In genomic region chr3:61996351-61996750, GRCh38 we compare ENCODE assay signal across 15 cellular contexts.
A peak's percentile ranks its signal among the peaks of the same experiment; 100 is the strongest.
DNase-seq lines count a peak whose midpoint lies in the region; ATAC-seq, FAIRE-seq and TF ChIP-seq lines count a peak whose summit lies in the region.
"Had no signal": no experiment of that assay in that cellular context is flagged by ENCODE, and none has a peak within 500 bp of the region (broad histone marks: within the 10 kb centered on the region; RNA-seq: fewer than 3 reads in every experiment).

No MANE protein-coding gene starts in this region.

- DNase-seq in cardiac muscle cell (ENCODE audit: low read depth in 1 of 2, low spot score in 1 of 2) (no peak), right cardiac atrium (no peak), NCI-H69 (lab: John Stamatoyannopoulos, UW) (peak; percentile 55), epithelial cell of esophagus (ENCODE audit: low read depth) (peak; percentile 43), CD1c-positive myeloid dendritic cell (ENCODE audit: extremely low spot score) (no peak), GM12891 (ENCODE audit: insufficient read length, low spot score) (no peak)
- DNase-seq in CD8-positive, alpha-beta T cell, result no peak
- DNase-seq: DMS 273 treated with DMSO at 0.1 percent for 48 hours, NCI-H1105, NCI-H1694 treated with DMSO at 0.1 percent for 48 hours, NCI-H774, PC-9 had no signal

- H3K9me3 Mint-ChIP-seq in CD8-positive, alpha-beta T cell, result no peaks in the 10 kb centered on the region

- H3K4me1 ChIP-seq in cardiac muscle cell (ENCODE audit: low read depth), result peaks cover 30% of the 10 kb centered on the region
- peaks cover 4% of the 10 kb centered on the region for H3K4me1 ChIP-seq in right cardiac atrium (ENCODE audit: control insufficient read depth, insufficient read depth, low read length)
- no peaks in the 10 kb centered on the region for H3K4me1 ChIP-seq in urinary bladder (ENCODE audit: insufficient read depth)
- H3K4me1 ChIP-seq in CD8-positive, alpha-beta T cell (ENCODE audit: insufficient read depth, low read length), result no peaks in the 10 kb centered on the region
- H3K4me1 ChIP-seq: BLaER1 had no signal

- no peaks in the 10 kb centered on the region for H3K27me3 Mint-ChIP-seq in CD8-positive, alpha-beta T cell (ENCODE audit: low read depth)

- H3K4me3 Mint-ChIP-seq in CD8-positive, alpha-beta T cell, result no peak overlapping the region

- intact Hi-C loops in right cardiac atrium (cut with DNase I), result no loop called here
- intact Hi-C loops in CD8-positive, alpha-beta T cell (cut with DNase I, micrococcal nuclease), result no loop called here

- no peaks in the 10 kb centered on the region for H3K36me3 Mint-ChIP-seq in CD8-positive, alpha-beta T cell

- TF ChIP-seq CTCF in cardiac muscle cell (IDR thresholded peaks at IDR 0.05; ENCODE audit: low read depth, low read length), result no peak
- no peak for TF ChIP-seq CTCF in epithelial cell of esophagus (IDR thresholded peaks at IDR 0.05; ENCODE audit: insufficient read depth, low read depth, low read length, missing control alignments)
- TF ChIP-seq CTCF in CD8-positive, alpha-beta T cell (IDR thresholded peaks at IDR 0.05), result no peak

- H3K27ac ChIP-seq in cardiac muscle cell (peak overlapping the region; percentile 31), right cardiac atrium (ENCODE audit: low read length) (no peak overlapping the region), urinary bladder (ENCODE audit: low read depth) (peak overlapping the region; percentile 1)
- H3K27ac ChIP-seq in CD8-positive, alpha-beta T cell (ENCODE audit: low read depth, low read length), result no peak overlapping the region
- H3K27ac ChIP-seq: BLaER1, PC-9 had no signal

- H3K36me3 ChIP-seq in cardiac muscle cell (no peaks in the 10 kb centered on the region), urinary bladder (ENCODE audit: insufficient read depth) (no peaks in the 10 kb centered on the region)
- no peaks in the 10 kb centered on the region for H3K36me3 ChIP-seq in CD8-positive, alpha-beta T cell (ENCODE audit: insufficient read depth, low read length)
- H3K36me3 ChIP-seq: BLaER1 had no signal

- FAIRE-seq in GM12891 (lab: Jason Lieb, UNC), result no peak
- FAIRE-seq: A204.1 had no signal

- H3K9me3 ChIP-seq in cardiac muscle cell (ENCODE audit: low read depth), result no peaks in the 10 kb centered on the region
- H3K9me3 ChIP-seq in right cardiac atrium (ENCODE audit: control insufficient read depth, low read length), result no peaks in the 10 kb centered on the region
- no peaks in the 10 kb centered on the region for H3K9me3 ChIP-seq in CD8-positive, alpha-beta T cell (ENCODE audit: low read length)
- H3K9me3 ChIP-seq: BLaER1 had no signal

- 65% methylated on average over 1 of the region's 1 CpG for WGBS in right cardiac atrium
- WGBS in urinary bladder, result 21% methylated on average over 1 of the region's 1 CpG

- no peak overlapping the region for H3K4me3 ChIP-seq in cardiac muscle cell
- H3K4me3 ChIP-seq in right cardiac atrium (ENCODE audit: low read length), result no peak overlapping the region
- no peak overlapping the region for H3K4me3 ChIP-seq in epithelial cell of esophagus (ENCODE audit: low read length)
- H3K4me3 ChIP-seq in urinary bladder (ENCODE audit: low read depth, low read length), result no peak overlapping the region
- no peak overlapping the region for H3K4me3 ChIP-seq in CD8-positive, alpha-beta T cell (ENCODE audit: low read depth, low read length)
- H3K4me3 ChIP-seq: BLaER1, PC-9 had no signal

- TF ChIP-seq POLR2A in GM12891 (IDR thresholded peaks at IDR 0.05; ENCODE audit: low read depth, low read length), result no peak

- POLR2A ChIA-PET in CD8-positive, alpha-beta T cell (lab: Charles Lee), result no interaction called here

- no peaks in the 10 kb centered on the region for H3K27me3 ChIP-seq in cardiac muscle cell
- H3K27me3 ChIP-seq in right cardiac atrium (ENCODE audit: control insufficient read depth, insufficient read depth), result no peaks in the 10 kb centered on the region
- H3K27me3 ChIP-seq in CD8-positive, alpha-beta T cell (ENCODE audit: insufficient read depth, low read length), result no peaks in the 10 kb centered on the region
- H3K27me3 ChIP-seq: BLaER1 had no signal

- no peak for ATAC-seq in right cardiac atrium
- ATAC-seq in CD8-positive, alpha-beta T cell, result no peak

- H3K27ac Mint-ChIP-seq in CD8-positive, alpha-beta T cell, result no peak overlapping the region

- H3K4me1 Mint-ChIP-seq in CD8-positive, alpha-beta T cell (ENCODE audit: low read depth), result no peaks in the 10 kb centered on the region

- CTCF ChIA-PET in CD8-positive, alpha-beta T cell (lab: Charles Lee), result no interaction called here

TF ChIP-seq in GM12891, 5 proteins besides CTCF, POLR2A, EP300 and RAD21:
- TF ChIP-seq TAF1 (IDR thresholded peaks at IDR 0.05; ENCODE audit: low read depth, low read length) (no peak), POU2F2 (IDR thresholded peaks at IDR 0.05; ENCODE audit: low read depth, low read length) (no peak), POLR2AphosphoS5 (IDR thresholded peaks at IDR 0.05; ENCODE audit: low read depth, low read length) (no peak), SPI1 (IDR thresholded peaks at IDR 0.05; ENCODE audit: low read depth, low read length) (no peak), PAX5 (IDR thresholded peaks at IDR 0.05; ENCODE audit: insufficient read depth, low read length, severe bottlenecking) (no peak)

Comparison
In these comparisons a context has a peak if more than half of its experiments do, and no peak if none do; other contexts are left out.
1. H3K27ac ChIP-seq: peak in cardiac muscle cell (single experiment) and urinary bladder (single experiment); none in right cardiac atrium (single experiment) and CD8-positive, alpha-beta T cell (single experiment).
2. DNase-seq: peak in NCI-H69 (single experiment) and epithelial cell of esophagus (single experiment); none in cardiac muscle cell (0 of 2), right cardiac atrium (0 of 3), CD8-positive, alpha-beta T cell (0 of 7), CD1c-positive myeloid dendritic cell (single experiment) and GM12891 (single experiment).